11 cellular contexts compared by ENCODE assay signal in genomic region chr6:20266851-20267608, GRCh38. TPM values are rescaled to one million over a fixed set of nuclear protein-coding genes. Genes with fewer than 3 reads are reported as not detected.
DNase-seq lines count a peak whose midpoint lies in the region; TF ChIP-seq lines count a peak whose summit lies in the region.
"Had no signal": no experiment of that assay in that cellular context is flagged by ENCODE, and none has a peak within 500 bp of the region (broad histone marks: within the 10 kb centered on the region; RNA-seq: fewer than 3 reads in every experiment).

No MANE protein-coding gene starts in this region.

- H3K36me3 Mint-ChIP-seq in mesothelial cell of epicardium = no peaks in the 10 kb centered on the region
- H3K36me3 Mint-ChIP-seq: naive thymus-derived CD4-positive, alpha-beta T cell; WTC11 had no signal

- H3K4me3 ChIP-seq in A673 (ENCODE audit: low read depth, low read length, poor library complexity, severe bottlenecking) (no peak overlapping the region), foreskin fibroblast (ENCODE audit: low read depth in 1 of 2, low read length in 2 of 2) (no peak overlapping the region)
- H3K4me3 ChIP-seq: stomach had no signal

- peak overlapping the region; percentile 1 for H3K27ac Mint-ChIP-seq in mesothelial cell of epicardium
- H3K27ac Mint-ChIP-seq: WTC11 had no signal

- H3K4me1 Mint-ChIP-seq in mesothelial cell of epicardium = peaks cover 13% of the 10 kb centered on the region
- H3K4me1 Mint-ChIP-seq: WTC11 had no signal

- intact Hi-C loops in A673 (cut with micrococcal nuclease; ENCODE audit: unreplicated experiment) = no loop called here

- no peak overlapping the region for H3K4me3 Mint-ChIP-seq in mesothelial cell of epicardium
- H3K4me3 Mint-ChIP-seq: naive thymus-derived CD4-positive, alpha-beta T cell; WTC11 had no signal

- H3K27ac ChIP-seq in A673 (ENCODE audit: low read depth, low read length, poor library complexity, severe bottlenecking) = no peak overlapping the region
- H3K27ac ChIP-seq: stomach had no signal

- H3K27me3 ChIP-seq in A673 (replicated peaks; ENCODE audit: insufficient read depth, low read depth, low read length, poor library complexity) = no peaks in the 10 kb centered on the region
- H3K27me3 ChIP-seq: stomach had no signal

- peak; percentile 35 for DNase-seq in activated CD4-positive, alpha-beta T cell treated with anti-CD3 and anti-CD28 coated beads for 48 hours
- DNase-seq in activated CD4-positive, alpha-beta T cell treated with anti-CD3 and anti-CD28 coated beads, Interleukin-2, amount 50 U/mL, for 4 hours = no peak
- DNase-seq in HCEC 1CT (peak; percentile 27), NOMO-1 (lab: John Stamatoyannopoulos, UW; ENCODE audit: unreplicated experiment in 2 of 2) (peak; percentile 7 to 65), mesothelial cell of epicardium (ENCODE audit: low spot score in 2 of 2, unreplicated experiment in 2 of 2) (no peak), A673 (ENCODE audit: low spot score) (no peak), foreskin fibroblast (no peak), COLO829 (ENCODE audit: low spot score) (no peak)
- DNase-seq: naive thymus-derived CD4-positive, alpha-beta T cell; stomach had no signal

- no peaks in the 10 kb centered on the region for H3K4me1 ChIP-seq in A673 (ENCODE audit: insufficient read depth, low read length, poor library complexity, severe bottlenecking)

- H3K9me3 Mint-ChIP-seq in mesothelial cell of epicardium = peaks cover 11% of the 10 kb centered on the region

- CTCF ChIA-PET in A673 (lab: Charles Lee) = no interaction called here

- BruUV-seq in A673 (replicated peaks; lab: Mats Ljungman, UMichigan) = no TSS peak

- peaks cover 13% of the 10 kb centered on the region for H3K9me3 ChIP-seq in A673 (ENCODE audit: low read depth, low read length, poor library complexity, severe bottlenecking)

- H3K36me3 ChIP-seq in A673 (ENCODE audit: insufficient read depth, low read length, poor library complexity, severe bottlenecking) = no peaks in the 10 kb centered on the region
- H3K36me3 ChIP-seq: stomach had no signal

- no peak for TF ChIP-seq CTCF in mesothelial cell of epicardium (IDR thresholded peaks at IDR 0.05; ENCODE audit: unreplicated experiment)
- no peak for TF ChIP-seq CTCF in A673 (conservative IDR thresholded peaks at IDR 0.05; ENCODE audit: low read depth, low read length)
- no peak for TF ChIP-seq CTCF in foreskin fibroblast (IDR thresholded peaks at IDR 0.05; ENCODE audit: low read depth, low read length)

- no peaks in the 10 kb centered on the region for H3K27me3 Mint-ChIP-seq in mesothelial cell of epicardium (ENCODE audit: low read depth)

- POLR2A ChIA-PET in A673 (lab: Charles Lee; ENCODE audit: low non-redundant PET) = no interaction called here

RNA-seq across cellular contexts. Expression of gene MBOAT1, which starts 54.8 kb away (rescaled TPM):
- total RNA-seq in mesothelial cell of epicardium (23.5 to 24.6 TPM (median 24.5 TPM) in 3 replicates), A673 (2021) (6.3 and 8.2 TPM in 2 replicates)

Comparison
In these comparisons a context has a peak if more than half of its experiments do, and no peak if none do; other contexts are left out.
1. DNase-seq: peak in activated CD4-positive, alpha-beta T cell treated with anti-CD3 and anti-CD28 coated beads for 48 hours (single experiment), HCEC 1CT (single experiment) and NOMO-1 (2 of 2); none in activated CD4-positive, alpha-beta T cell treated with anti-CD3 and anti-CD28 coated beads, Interleukin-2, amount 50 U/mL, for 4 hours (0 of 2), mesothelial cell of epicardium (0 of 2), A673 (single experiment), foreskin fibroblast (0 of 2) and COLO829 (single experiment).